1 cellular context compared by ENCODE assay signal in the genomic region with DNA sequence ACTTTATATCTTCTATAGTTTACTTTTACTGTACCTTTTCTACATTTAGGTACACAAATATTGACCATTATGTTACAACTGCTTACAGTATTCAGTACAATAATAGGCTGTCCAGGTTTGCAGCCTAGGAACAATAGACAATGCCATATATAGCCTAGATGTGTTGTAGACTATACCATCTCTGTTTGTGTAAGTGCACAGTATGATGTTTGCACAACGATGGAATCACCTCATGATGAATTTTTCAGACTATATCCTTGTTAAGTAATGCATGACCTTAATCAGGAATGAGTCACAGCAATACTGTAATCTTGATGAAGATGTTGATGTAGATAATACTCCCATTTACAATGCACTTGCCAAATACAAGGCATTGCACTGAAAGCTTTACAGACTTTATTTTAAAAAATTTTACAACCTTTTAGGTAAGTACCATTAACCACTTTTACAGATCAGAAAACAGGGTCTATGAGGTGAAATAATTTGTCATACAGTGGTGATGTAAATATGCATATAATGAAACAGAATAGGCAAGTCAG. TPM values are rescaled to one million over a fixed set of nuclear protein-coding genes. Genes with fewer than 3 reads are reported as not detected.
"Had no signal": no experiment of that assay in that cellular context is flagged by ENCODE, and none has a peak within 500 bp of the region (broad histone marks: within the 10 kb centered on the region; RNA-seq: fewer than 3 reads in every experiment).

No MANE protein-coding gene starts in this region.

RNA-seq across cellular contexts. Expression of gene NUTM2A, which starts 23.6 kb away (rescaled TPM):
- total RNA-seq: activated CD4-positive, alpha-beta T cell treated with anti-CD3 and anti-CD28 coated beads, Interleukin-2, amount 10 ng/mL, durations not matched to agents 24 days and 14 days had no signal
